9 cellular contexts compared by ENCODE assay signal in genomic region chr3:71495708-71496472, GRCh38.
DNase-seq lines count a peak whose midpoint lies in the region; ATAC-seq, FAIRE-seq and TF ChIP-seq lines count a peak whose summit lies in the region.
"Had no signal": no experiment of that assay in that cellular context is flagged by ENCODE, and none has a peak within 500 bp of the region (broad histone marks: within the 10 kb centered on the region; RNA-seq: fewer than 3 reads in every experiment).

No MANE protein-coding gene starts in this region.

- H3K4me3 ChIP-seq in SJSA1 (peak overlapping the region; percentile 39), small intestine (ENCODE audit: low read depth in 1 of 2, low read length in 2 of 2) (no peak overlapping the region), neural progenitor cell (no peak overlapping the region)
- H3K4me3 ChIP-seq: lung had no signal

- no peak for TF ChIP-seq CTCF in neural progenitor cell (IDR thresholded peaks at IDR 0.05)

- peaks cover 20% of the 10 kb centered on the region for H3F3A ChIP-seq in neural progenitor cell (ENCODE audit: low read depth)

- 77 to 84% (median 80%) methylated on average over 5 of the region's 5 CpGs for WGBS in small intestine, 3 donors

- H3K27ac ChIP-seq in SJSA1: peak overlapping the region; percentile 99
- peak overlapping the region in 1 of 2 donors; percentile 18 for H3K27ac ChIP-seq in small intestine (ENCODE audit: low read depth in 1 of 2, low read length in 1 of 2)
- no peak overlapping the region for H3K27ac ChIP-seq in neural progenitor cell

- H3K36me3 Mint-ChIP-seq in neural progenitor cell: peaks cover 29% of the 10 kb centered on the region

- no peaks in the 10 kb centered on the region for H3K27me3 Mint-ChIP-seq in neural progenitor cell (ENCODE audit: insufficient read depth, low read depth)

- peaks cover 25% of the 10 kb centered on the region for H3K4me1 Mint-ChIP-seq in neural progenitor cell

- peaks cover 15% of the 10 kb centered on the region for H4K20me1 ChIP-seq in neural progenitor cell (ENCODE audit: low read depth)

- peaks cover 18% of the 10 kb centered on the region for H3K9me3 Mint-ChIP-seq in neural progenitor cell

- peaks cover 38% of the 10 kb centered on the region for H3K4me1 ChIP-seq in SJSA1 (replicated peaks)
- H3K4me1 ChIP-seq in small intestine (ENCODE audit: control insufficient read depth in 2 of 2, insufficient read depth in 1 of 2, low read depth in 1 of 2, low read length in 1 of 2): peaks cover 0 to 2% of the 10 kb centered on the region in 2 donors
- H3K4me1 ChIP-seq in neural progenitor cell: peaks cover 21% of the 10 kb centered on the region

- no peak overlapping the region for H2AFZ ChIP-seq in neural progenitor cell (replicated peaks)

- H3K27ac Mint-ChIP-seq in neural progenitor cell: no peak overlapping the region

- H3K9me3 ChIP-seq in SJSA1 (replicated peaks) (peaks cover 8% of the 10 kb centered on the region; the same call in 1 of the 2 replicates), small intestine (ENCODE audit: control insufficient read depth, low read depth) (no peaks in the 10 kb centered on the region), neural progenitor cell (ENCODE audit: low read depth) (no peaks in the 10 kb centered on the region)

- no peak for TF ChIP-seq POLR2A in H54 (IDR thresholded peaks at IDR 0.05; ENCODE audit: low read depth, low read length)

- peak; percentile 47 for DNase-seq in H54 (ENCODE audit: insufficient read length, low spot score)
- peak; percentile 61 to 87 for DNase-seq in SJSA1 (ENCODE audit: low read depth in 1 of 2, low spot score in 2 of 2)
- peak; percentile 55 for DNase-seq in fibroblast of gingiva (ENCODE audit: low read depth)
- peak; percentile 17 for DNase-seq in small intestine
- no peak for DNase-seq in activated gamma-delta T cell treated with Interleukin-2 at 50 U/mL for 16 hours
- no peak for DNase-seq in neural progenitor cell (ENCODE audit: low spot score)

- H3K36me3 ChIP-seq in SJSA1 (no peaks in the 10 kb centered on the region), small intestine (ENCODE audit: control insufficient read depth in 2 of 2, insufficient read depth in 2 of 2, low read length in 2 of 2) (peaks cover 0 to 7% of the 10 kb centered on the region in 2 donors), neural progenitor cell (no peaks in the 10 kb centered on the region)

- H3K9ac ChIP-seq in neural progenitor cell: no peak overlapping the region

- H3K27me3 ChIP-seq in SJSA1 (replicated peaks) (no peaks in the 10 kb centered on the region), small intestine (ENCODE audit: control insufficient read depth in 2 of 2, insufficient read depth in 2 of 2, low read length in 2 of 2) (no peaks in the 10 kb centered on the region), neural progenitor cell (no peaks in the 10 kb centered on the region)

- no peak overlapping the region for H3K4me3 Mint-ChIP-seq in neural progenitor cell

- no peak overlapping the region for H3K4me2 ChIP-seq in neural progenitor cell

- ATAC-seq in GM19397 (IDR thresholded peaks at IDR 0.05; ENCODE audit: unreplicated experiment): no peak
- no peak for ATAC-seq in HG03095 (IDR thresholded peaks at IDR 0.05; ENCODE audit: unreplicated experiment)

- peak; percentile 30 for FAIRE-seq in H54 (lab: Jason Lieb, UNC)
- FAIRE-seq in small intestine (lab: Jason Lieb, UNC): no peak

- no peaks in the 10 kb centered on the region for H3K79me2 ChIP-seq in neural progenitor cell (ENCODE audit: low read depth)

Comparison
In these comparisons a context has a peak if more than half of its experiments do, and no peak if none do; other contexts are left out.
1. DNase-seq: peak in H54 (single experiment), SJSA1 (2 of 2), fibroblast of gingiva (single experiment) and small intestine (single experiment); none in activated gamma-delta T cell treated with Interleukin-2 at 50 U/mL for 16 hours (single experiment) and neural progenitor cell (single experiment).